Comparison of ENCODE assay signal across 1 cellular context in genomic region chr17:7186241-7186640, GRCh38.
TF ChIP-seq lines count a peak whose summit lies in the region.

No MANE protein-coding gene starts in this region.

TF ChIP-seq in IMR-90, 13 proteins besides CTCF, POLR2A, EP300 and RAD21 (continued from another document):
- TF ChIP-seq ELK1 (IDR thresholded peaks at IDR 0.05; ENCODE audit: borderline replicate concordance, low read depth, low read length): no peak
- TF ChIP-seq FOS (IDR thresholded peaks at IDR 0.05; ENCODE audit: low read depth, low read length): no peak
- TF ChIP-seq RCOR1 (IDR thresholded peaks at IDR 0.05; ENCODE audit: insufficient replicate concordance, low read length): no peak
